In the genomic region with DNA sequence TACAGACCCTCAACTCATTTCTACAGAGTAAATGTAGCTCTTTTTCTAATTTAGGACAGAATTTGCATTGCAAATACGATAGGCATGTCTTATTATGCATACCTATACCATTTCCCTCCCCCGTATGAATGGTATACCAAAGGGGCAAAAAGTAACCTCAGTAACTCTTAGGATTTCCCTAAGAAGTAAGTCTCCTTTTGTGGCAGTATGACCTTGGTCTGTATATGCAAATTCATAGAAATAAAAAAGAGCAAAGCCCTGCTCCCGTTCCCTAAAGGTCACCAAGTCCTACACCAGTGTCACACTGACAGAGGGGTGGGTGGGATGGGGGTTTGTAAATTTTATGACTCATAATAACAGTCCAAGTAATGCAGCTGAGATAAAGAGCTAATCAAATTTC, we compare ENCODE assay signal across 26 cellular contexts.
DNase-seq lines count a peak whose midpoint lies in the region; ATAC-seq, FAIRE-seq and TF ChIP-seq lines count a peak whose summit lies in the region.
"Had no signal": no experiment of that assay in that cellular context is flagged by ENCODE, and none has a peak within 500 bp of the region (broad histone marks: within the 10 kb centered on the region; RNA-seq: fewer than 3 reads in every experiment).

No MANE protein-coding gene starts in this region.

- H3K9me3 ChIP-seq in spleen, result no peaks in the 10 kb centered on the region
- H3K9me3 ChIP-seq: BE2C, BLaER1 had no signal

- no peak for DNase-seq in activated naive CD8-positive, alpha-beta T cell treated with anti-CD3 and anti-CD28 coated beads, Interleukin-2, amount 50 U/mL, for 24 hours
- no peak for DNase-seq in activated naive CD8-positive, alpha-beta T cell treated with anti-CD3 and anti-CD28 coated beads for 36 hours
- DNase-seq in HTR-8/SVneo (ENCODE audit: insufficient read length, low spot score) (no peak), NCI-H526 treated with DMSO at 0.1 percent for 48 hours (lab: John Stamatoyannopoulos, UW) (peak; percentile 89), spleen (no peak)
- no peak for DNase-seq in stimulated activated naive B cell treated with anti-CD40 and anti-IgM and Interleukin-4, amounts not matched to agents 10 μg/mL and 1 μg/mL and 100 μg/mL, for 72 hours
- no peak for DNase-seq in activated T-cell treated with anti-CD3 and anti-CD28 coated beads, Interleukin-2, amount 50 U/mL, for 48 hours
- DNase-seq: ACHN; C1 segment of cervical spinal cord; CD4-positive, alpha-beta memory T cell; CD4-positive, CD25-positive, alpha-beta regulatory T cell; CD8-positive, alpha-beta memory T cell; COR-L47; DMS 273 treated with DMSO at 0.1 percent for 48 hours; DMS79; DND-41; EL; GDM1 had no signal

- intact Hi-C loops in spleen (cut with DNase I; ENCODE audit: low total_unique reads), result no loop called here

- TF ChIP-seq CTCF in spleen (IDR thresholded peaks at IDR 0.05 in 8 of 11, conservative IDR thresholded peaks at IDR 0.05 in 3 of 11), result no peak

- peaks cover 6% of the 10 kb centered on the region for H3K27me3 Mint-ChIP-seq in activated naive CD8-positive, alpha-beta T cell treated with anti-CD3 and anti-CD28 coated beads, Interleukin-2, amount 50 U/mL, for 24 hours
- no peaks in the 10 kb centered on the region for H3K27me3 Mint-ChIP-seq in activated naive CD8-positive, alpha-beta T cell treated with anti-CD3 and anti-CD28 coated beads for 36 hours
- peaks cover 16 to 20% of the 10 kb centered on the region in 2 donors for H3K27me3 Mint-ChIP-seq in stimulated activated naive B cell treated with anti-CD40 and anti-IgM and Interleukin-4, amounts not matched to agents 10 μg/mL and 1 μg/mL and 100 μg/mL, for 72 hours

- TF ChIP-seq POLR2A in spleen (IDR thresholded peaks at IDR 0.05), result no peak

- peak; percentile 49 for ATAC-seq in activated naive CD8-positive, alpha-beta T cell treated with anti-CD3 and anti-CD28 coated beads, Interleukin-2, amount 50 U/mL, for 24 hours
- peak; percentile 69 to 73 for ATAC-seq in stimulated activated naive B cell treated with anti-CD40 and anti-IgM and Interleukin-4, amounts not matched to agents 10 μg/mL and 1 μg/mL and 100 μg/mL, for 72 hours (replicated peaks)
- ATAC-seq: GM12878 had no signal

- H3K4me3 ChIP-seq in spleen, result no peak overlapping the region
- H3K4me3 ChIP-seq: BLaER1, GM12878 had no signal

- no peaks in the 10 kb centered on the region for H3K36me3 ChIP-seq in spleen
- H3K36me3 ChIP-seq: BE2C, BLaER1 had no signal

- no peaks in the 10 kb centered on the region for H3K27me3 ChIP-seq in spleen (replicated peaks in 1 of 7)
- H3K27me3 ChIP-seq: BE2C, BLaER1 had no signal

- H3K27ac Mint-ChIP-seq in activated naive CD8-positive, alpha-beta T cell treated with anti-CD3 and anti-CD28 coated beads, Interleukin-2, amount 50 U/mL, for 24 hours, result no peak overlapping the region
- no peak overlapping the region for H3K27ac Mint-ChIP-seq in activated naive CD8-positive, alpha-beta T cell treated with anti-CD3 and anti-CD28 coated beads for 36 hours
- no peak overlapping the region for H3K27ac Mint-ChIP-seq in stimulated activated naive B cell treated with anti-CD40 and anti-IgM and Interleukin-4, amounts not matched to agents 10 μg/mL and 1 μg/mL and 100 μg/mL, for 72 hours
- H3K27ac Mint-ChIP-seq: CD14-positive monocyte; CD4-positive, alpha-beta memory T cell; CD4-positive, CD25-positive, alpha-beta regulatory T cell; CD8-positive, alpha-beta memory T cell had no signal

- no peaks in the 10 kb centered on the region for H3K4me1 Mint-ChIP-seq in activated naive CD8-positive, alpha-beta T cell treated with anti-CD3 and anti-CD28 coated beads, Interleukin-2, amount 50 U/mL, for 24 hours
- H3K4me1 Mint-ChIP-seq in activated naive CD8-positive, alpha-beta T cell treated with anti-CD3 and anti-CD28 coated beads for 36 hours, result no peaks in the 10 kb centered on the region
- H3K4me1 Mint-ChIP-seq in stimulated activated naive B cell treated with anti-CD40 and anti-IgM and Interleukin-4, amounts not matched to agents 10 μg/mL and 1 μg/mL and 100 μg/mL, for 72 hours, result no peaks in the 10 kb centered on the region
- H3K4me1 Mint-ChIP-seq: CD14-positive monocyte; CD4-positive, alpha-beta memory T cell; CD4-positive, CD25-positive, alpha-beta regulatory T cell; CD8-positive, alpha-beta memory T cell had no signal

- peak; percentile 51 for FAIRE-seq in HTR-8/SVneo (lab: Jason Lieb, UNC)
- FAIRE-seq: A204.1, GM12878, GM12892, GM18507 had no signal

- H3K4me3 Mint-ChIP-seq in activated naive CD8-positive, alpha-beta T cell treated with anti-CD3 and anti-CD28 coated beads, Interleukin-2, amount 50 U/mL, for 24 hours, result no peak overlapping the region
- no peak overlapping the region for H3K4me3 Mint-ChIP-seq in activated naive CD8-positive, alpha-beta T cell treated with anti-CD3 and anti-CD28 coated beads for 36 hours
- no peak overlapping the region for H3K4me3 Mint-ChIP-seq in stimulated activated naive B cell treated with anti-CD40 and anti-IgM and Interleukin-4, amounts not matched to agents 10 μg/mL and 1 μg/mL and 100 μg/mL, for 72 hours
- H3K4me3 Mint-ChIP-seq: CD14-positive monocyte; CD4-positive, alpha-beta memory T cell; CD4-positive, CD25-positive, alpha-beta regulatory T cell; CD8-positive, alpha-beta memory T cell had no signal

- no peak overlapping the region for H3K27ac ChIP-seq in spleen
- H3K27ac ChIP-seq: 22Rv1, BLaER1 had no signal

- H3K36me3 Mint-ChIP-seq in activated naive CD8-positive, alpha-beta T cell treated with anti-CD3 and anti-CD28 coated beads, Interleukin-2, amount 50 U/mL, for 24 hours (ENCODE audit: low read depth), result no peaks in the 10 kb centered on the region
- H3K36me3 Mint-ChIP-seq in activated naive CD8-positive, alpha-beta T cell treated with anti-CD3 and anti-CD28 coated beads for 36 hours, result no peaks in the 10 kb centered on the region
- no peaks in the 10 kb centered on the region for H3K36me3 Mint-ChIP-seq in stimulated activated naive B cell treated with anti-CD40 and anti-IgM and Interleukin-4, amounts not matched to agents 10 μg/mL and 1 μg/mL and 100 μg/mL, for 72 hours
- H3K36me3 Mint-ChIP-seq: CD14-positive monocyte; CD4-positive, alpha-beta memory T cell; CD4-positive, CD25-positive, alpha-beta regulatory T cell; CD8-positive, alpha-beta memory T cell had no signal

- H3K4me1 ChIP-seq in spleen, result no peaks in the 10 kb centered on the region
- H3K4me1 ChIP-seq: BLaER1 had no signal

- H3K9me3 Mint-ChIP-seq in activated naive CD8-positive, alpha-beta T cell treated with anti-CD3 and anti-CD28 coated beads, Interleukin-2, amount 50 U/mL, for 24 hours, result no peaks in the 10 kb centered on the region
- H3K9me3 Mint-ChIP-seq in activated naive CD8-positive, alpha-beta T cell treated with anti-CD3 and anti-CD28 coated beads for 36 hours, result no peaks in the 10 kb centered on the region
- H3K9me3 Mint-ChIP-seq in stimulated activated naive B cell treated with anti-CD40 and anti-IgM and Interleukin-4, amounts not matched to agents 10 μg/mL and 1 μg/mL and 100 μg/mL, for 72 hours, result no peaks in the 10 kb centered on the region
- H3K9me3 Mint-ChIP-seq: CD4-positive, alpha-beta memory T cell; CD8-positive, alpha-beta memory T cell had no signal

- 67 to 82% (median 71%) methylated on average over 3 of the region's 3 CpGs for WGBS in spleen, 5 donors
